Comparison of ENCODE assay signal across 20 cellular contexts in the genomic region with DNA sequence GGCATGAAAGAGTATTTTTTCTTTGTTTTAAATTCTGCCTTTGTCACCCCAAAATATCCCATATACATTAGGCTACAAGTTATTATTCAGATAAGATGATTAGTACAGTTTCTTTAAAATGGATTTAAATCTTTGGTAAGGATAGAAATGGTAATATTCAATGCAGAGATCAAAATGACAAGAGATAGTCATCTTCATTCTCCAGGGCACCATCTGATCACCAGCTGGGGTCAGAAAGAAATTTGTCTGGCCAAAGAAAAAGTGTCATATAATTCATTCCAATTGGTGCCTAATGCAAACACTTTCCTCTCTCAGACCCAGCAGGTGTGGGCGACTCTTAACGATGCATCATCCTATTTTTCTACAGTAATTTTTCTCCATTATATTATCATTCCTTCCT.
DNase-seq lines count a peak whose midpoint lies in the region; ATAC-seq and TF ChIP-seq lines count a peak whose summit lies in the region.
"Had no signal": no experiment of that assay in that cellular context is flagged by ENCODE, and none has a peak within 500 bp of the region (broad histone marks: within the 10 kb centered on the region; RNA-seq: fewer than 3 reads in every experiment).

No MANE protein-coding gene starts in this region.

- no peak for TF ChIP-seq POLR2A in esophagus muscularis mucosa (IDR thresholded peaks at IDR 0.05; ENCODE audit: low read depth)

- H3K9me3 Mint-ChIP-seq in MCF 10A (ENCODE audit: unreplicated experiment), result no peaks in the 10 kb centered on the region
- H3K9me3 Mint-ChIP-seq: GM23338 had no signal

- H3K4me3 Mint-ChIP-seq in MCF 10A (ENCODE audit: unreplicated experiment), result no peak overlapping the region
- H3K4me3 Mint-ChIP-seq: CD14-positive monocyte; CD4-positive, alpha-beta memory T cell; GM23338; HFFc6 had no signal

- H3K36me3 ChIP-seq in esophagus muscularis mucosa, result no peaks in the 10 kb centered on the region
- H3K36me3 ChIP-seq: BLaER1 had no signal

- intact Hi-C loops in esophagus muscularis mucosa (cut with DNase I), result no loop called here
- intact Hi-C loops in MCF 10A (cut with micrococcal nuclease), result no loop called here

- no peak for TF ChIP-seq EP300 in esophagus muscularis mucosa (IDR thresholded peaks at IDR 0.05)

- no peak overlapping the region for H3K4me3 ChIP-seq in esophagus muscularis mucosa
- H3K4me3 ChIP-seq: BLaER1, GM23338 had no signal

- H3K27ac Mint-ChIP-seq in MCF 10A (ENCODE audit: low read depth, unreplicated experiment), result no peak overlapping the region
- H3K27ac Mint-ChIP-seq: CD14-positive monocyte; CD4-positive, alpha-beta memory T cell; GM23338; HFFc6 had no signal

- no peaks in the 10 kb centered on the region for H3K27me3 ChIP-seq in esophagus muscularis mucosa
- H3K27me3 ChIP-seq: BLaER1 had no signal

- no peaks in the 10 kb centered on the region for H3K4me1 Mint-ChIP-seq in MCF 10A (ENCODE audit: insufficient read depth, unreplicated experiment)
- H3K4me1 Mint-ChIP-seq: CD14-positive monocyte; CD4-positive, alpha-beta memory T cell; GM23338 had no signal

- no peak for ATAC-seq in HG02798 (IDR thresholded peaks at IDR 0.05; ENCODE audit: poor library complexity, unreplicated experiment)
- ATAC-seq: GM23338, HCT116 had no signal

- H3K27me3 Mint-ChIP-seq in MCF 10A (ENCODE audit: insufficient read depth, unreplicated experiment), result no peaks in the 10 kb centered on the region
- H3K27me3 Mint-ChIP-seq: CD4-positive, alpha-beta memory T cell had no signal

- no TSS peak for BruUV-seq in MCF 10A (replicated peaks; lab: Mats Ljungman, UMichigan)

- POLR2A ChIA-PET in MCF 10A (lab: Yijun Ruan, JAX), result no interaction called here

- CTCF ChIA-PET in MCF 10A (lab: Yijun Ruan, JAX), result no interaction called here

- 66% methylated on average over 2 of the region's 2 CpGs for WGBS in esophagus muscularis mucosa

- no peaks in the 10 kb centered on the region for H3K9me3 ChIP-seq in esophagus muscularis mucosa
- H3K9me3 ChIP-seq: BLaER1 had no signal

- DNase-seq in NCI-H1105 treated with DMSO at 0.1 percent for 48 hours (lab: John Stamatoyannopoulos, UW) (peak; percentile 12), NCI-H1105 (lab: John Stamatoyannopoulos, UW) (no peak), NCI-H2227 (lab: John Stamatoyannopoulos, UW; ENCODE audit: unreplicated experiment) (peak; percentile 28), NCI-H774 (lab: John Stamatoyannopoulos, UW) (peak; percentile 6), esophagus muscularis mucosa (ENCODE audit: extremely low spot score) (peak; percentile 24), MCF 10A (ENCODE audit: unreplicated experiment) (no peak)
- no peak for DNase-seq in stimulated activated CD4-positive, alpha-beta T cell treated with anti-CD3 and anti-CD28 coated beads, Interleukin-4, amount 100 ng/mL, for 4 hours
- DNase-seq: 8988T; CD4-positive, alpha-beta memory T cell; DMS53; DND-41; EL; H7; HFFc6; IMR-90 had no signal

- no peaks in the 10 kb centered on the region for H3K4me1 ChIP-seq in esophagus muscularis mucosa
- H3K4me1 ChIP-seq: BLaER1 had no signal

- no peak overlapping the region for H3K27ac ChIP-seq in esophagus muscularis mucosa (replicated peaks in 1 of 4)
- H3K27ac ChIP-seq: BLaER1 had no signal

- no peaks in the 10 kb centered on the region for H3K36me3 Mint-ChIP-seq in MCF 10A (ENCODE audit: insufficient read depth, unreplicated experiment)
- H3K36me3 Mint-ChIP-seq: CD14-positive monocyte; CD4-positive, alpha-beta memory T cell had no signal

- TF ChIP-seq CTCF in esophagus muscularis mucosa (IDR thresholded peaks at IDR 0.05) (no peak), MCF 10A (IDR thresholded peaks at IDR 0.05; ENCODE audit: unreplicated experiment) (no peak)

Comparison
In these comparisons a context has a peak if more than half of its experiments do, and no peak if none do; other contexts are left out.
1. DNase-seq: peak in NCI-H1105 treated with DMSO at 0.1 percent for 48 hours (single experiment), NCI-H2227 (single experiment), NCI-H774 (single experiment) and esophagus muscularis mucosa (single experiment); none in NCI-H1105 (single experiment), stimulated activated CD4-positive, alpha-beta T cell treated with anti-CD3 and anti-CD28 coated beads, Interleukin-4, amount 100 ng/mL, for 4 hours (0 of 2) and MCF 10A (single experiment).